ENCODE assay signal across 26 cellular contexts in the genomic region with DNA sequence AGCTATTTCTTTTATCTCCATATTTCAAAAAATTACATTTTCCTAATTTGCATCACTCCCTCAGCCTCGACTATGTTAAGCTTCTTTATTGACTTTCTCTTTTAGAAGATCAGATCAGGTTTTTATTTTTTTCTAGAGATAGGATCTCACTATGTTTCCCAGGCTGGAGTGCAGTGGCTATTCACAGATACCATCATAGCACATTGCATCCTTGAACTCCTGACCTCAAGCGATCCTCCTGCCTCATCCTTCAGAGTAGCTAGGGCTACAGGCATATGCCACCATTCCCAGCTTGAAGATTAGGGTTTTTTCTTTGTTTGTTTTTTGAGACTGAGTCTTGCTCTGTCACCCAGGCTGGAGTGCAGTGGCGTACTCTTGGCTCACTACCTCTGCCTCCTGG.
"Had no signal": no experiment of that assay in that cellular context is flagged by ENCODE, and none has a peak within 500 bp of the region (broad histone marks: within the 10 kb centered on the region; RNA-seq: fewer than 3 reads in every experiment).

No MANE protein-coding gene starts in this region.

- H3K27me3 ChIP-seq: esophagus muscularis mucosa, right atrium auricular region, suprapubic skin, transverse colon, vagina had no signal

- H3K4me3 ChIP-seq: coronary artery, esophagus muscularis mucosa, prostate gland, right atrium auricular region, smooth muscle cell, suprapubic skin, transverse colon, vagina had no signal

- H3K36me3 ChIP-seq: esophagus muscularis mucosa, prostate gland, right atrium auricular region, suprapubic skin, transverse colon, vagina had no signal

- H3K4me1 ChIP-seq: prostate gland had no signal

- H3K4me2 ChIP-seq: smooth muscle cell had no signal

- DNase-seq: dermis blood vessel endothelial cell; effector memory CD4-positive, alpha-beta T cell; foreskin melanocyte; hypothalamus; immature natural killer cell; kidney; mammary epithelial cell; naive thymus-derived CD8-positive, alpha-beta T cell; nephron progenitor cell; nucleus accumbens; stimulated activated CD4-positive, alpha-beta T cell treated with anti-CD3 and anti-CD28 coated beads, Interleukin-12 subunit alpha, Interleukin-12 subunit beta, amount 100 ng/mL, for 4 hours; stimulated activated CD4-positive, alpha-beta T cell treated with anti-CD3 and anti-CD28 coated beads, Interleukin-1b, Interleukin-23, amount 100 ng/mL, for 48 hours; stimulated activated CD4-positive, alpha-beta T cell treated with anti-CD3 and anti-CD28 coated beads, Interleukin-4, amount 100 ng/mL, for 1 hour; stimulated activated CD8-positive, alpha-beta memory T cell treated with anti-CD3 and anti-CD28 coated beads, Interleukin-4, amount 100 ng/mL, for 48 hours; stimulated activated naive CD4-positive, alpha-beta T cell; stimulated activated naive CD8-positive, alpha-beta T cell treated with anti-CD3 and anti-CD28 coated beads, Interleukin-15, amount 100 ng/mL, for 72 hours; transverse colon had no signal

- H3K9me3 ChIP-seq: esophagus muscularis mucosa, prostate gland, right atrium auricular region, suprapubic skin, transverse colon, vagina had no signal

- ATAC-seq: left lobe of liver; naive thymus-derived CD8-positive, alpha-beta T cell; sciatic nerve; stimulated activated naive CD8-positive, alpha-beta T cell treated with anti-CD3 and anti-CD28 coated beads, Interleukin-15, amount 100 ng/mL, for 72 hours had no signal

- H3K27ac ChIP-seq: coronary artery, esophagus muscularis mucosa, prostate gland, right atrium auricular region, suprapubic skin, transverse colon, vagina had no signal
